Comparison of ENCODE assay signal across 15 cellular contexts in the genomic region with DNA sequence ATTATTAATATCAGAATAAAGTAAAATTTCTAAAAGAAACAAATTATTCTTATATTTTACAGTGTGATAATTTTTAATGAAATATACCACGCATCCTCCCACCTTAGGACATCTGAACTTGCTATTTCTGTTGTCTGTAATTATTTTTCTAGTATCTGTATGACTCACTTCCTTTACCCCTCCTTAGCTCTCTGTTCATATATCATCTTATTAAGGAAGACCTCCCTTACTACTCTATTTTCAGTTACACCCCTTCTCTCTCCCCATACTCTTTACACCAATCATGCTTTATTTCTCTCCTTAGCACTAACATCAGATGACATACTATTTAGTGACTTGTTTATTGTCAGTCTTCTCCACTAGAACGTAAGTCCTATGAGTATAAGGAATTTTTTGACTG. TPM values are rescaled to one million over a fixed set of nuclear protein-coding genes. Genes with fewer than 3 reads are reported as not detected.
A peak's percentile ranks its signal among the peaks of the same experiment; 100 is the strongest.
DNase-seq lines count a peak whose midpoint lies in the region; ATAC-seq and TF ChIP-seq lines count a peak whose summit lies in the region.
"Had no signal": no experiment of that assay in that cellular context is flagged by ENCODE, and none has a peak within 500 bp of the region (broad histone marks: within the 10 kb centered on the region; RNA-seq: fewer than 3 reads in every experiment).

No MANE protein-coding gene starts in this region.

- POLR2A ChIA-PET in A673 (lab: Charles Lee; ENCODE audit: low non-redundant PET): no interaction called here

- BruUV-seq in A673 (replicated peaks; lab: Mats Ljungman, UMichigan): no TSS peak

- H3K9ac ChIP-seq in Karpas-422 (ENCODE audit: low read length): no peak overlapping the region

- peaks cover 10% of the 10 kb centered on the region for H3K4me1 ChIP-seq in A673 (ENCODE audit: insufficient read depth, low read length, poor library complexity, severe bottlenecking)
- H3K4me1 ChIP-seq in Karpas-422 (ENCODE audit: low read length): no peaks in the 10 kb centered on the region
- H3K4me1 ChIP-seq in osteoblast (ENCODE audit: insufficient read depth, low read length): peaks cover 5% of the 10 kb centered on the region
- no peaks in the 10 kb centered on the region for H3K4me1 ChIP-seq in heart left ventricle

- H4K20me1 ChIP-seq in Karpas-422 (ENCODE audit: insufficient read depth, low read depth, low read length) (no peaks in the 10 kb centered on the region), osteoblast (ENCODE audit: insufficient read depth, low read length) (no peaks in the 10 kb centered on the region)

- H3K79me2 ChIP-seq in Karpas-422 (ENCODE audit: low read length): no peaks in the 10 kb centered on the region
- H3K79me2 ChIP-seq in osteoblast (ENCODE audit: insufficient read depth, low read length): no peaks in the 10 kb centered on the region

- 84 to 87% (median 86%) methylated on average over 2 of the region's 2 CpGs for WGBS in heart left ventricle, 4 donors

- H3K27me3 ChIP-seq in A673 (replicated peaks; ENCODE audit: insufficient read depth, low read depth, low read length, poor library complexity): no peaks in the 10 kb centered on the region
- no peaks in the 10 kb centered on the region for H3K27me3 ChIP-seq in Karpas-422 (ENCODE audit: low read length)
- H3K27me3 ChIP-seq in osteoblast (ENCODE audit: insufficient read depth, low read length): no peaks in the 10 kb centered on the region
- no peaks in the 10 kb centered on the region for H3K27me3 ChIP-seq in heart left ventricle

- intact Hi-C loops in A673 (cut with micrococcal nuclease; ENCODE audit: unreplicated experiment): no loop called here
- intact Hi-C loops in heart left ventricle (cut with DNase I): no loop called here

- DNase-seq in A673 (ENCODE audit: low spot score) (peak; percentile 58), NB4 (ENCODE audit: low read depth) (peak; percentile 21), Karpas-422 (no peak), activated gamma-delta T cell (lab: John Stamatoyannopoulos, UW) (no peak), osteoblast (ENCODE audit: insufficient read length, low spot score, missing footprints) (no peak), heart left ventricle (no peak)
- DNase-seq: activated CD4-positive, CD25-positive, alpha-beta regulatory T cell treated with anti-CD3 and anti-CD28 coated beads, Interleukin-2, amount 50 U/mL, for 72 hours; AML-193; H7; left cardiac atrium; NCI-H446 treated with DMSO at 0.1 percent for 48 hours had no signal

- peak; percentile 68 for ATAC-seq in GM19025 (IDR thresholded peaks at IDR 0.05; ENCODE audit: low read depth, unreplicated experiment)
- ATAC-seq in HG02840 (IDR thresholded peaks at IDR 0.05; ENCODE audit: low FRiP score, unreplicated experiment): peak; percentile 93
- ATAC-seq in heart left ventricle: no peak
- ATAC-seq: left cardiac atrium had no signal

- CTCF ChIA-PET in A673 (lab: Charles Lee): no interaction called here

- H3K9me2 ChIP-seq in Karpas-422 (replicated peaks; ENCODE audit: insufficient read depth, low read length): no peaks in the 10 kb centered on the region

- TF ChIP-seq POLR2A in NB4 (IDR thresholded peaks at IDR 0.05; ENCODE audit: extremely low read depth, insufficient read length): no peak
- no peak for TF ChIP-seq POLR2A in heart left ventricle (IDR thresholded peaks at IDR 0.05)

- H3K9me3 ChIP-seq in A673 (ENCODE audit: low read depth, low read length, poor library complexity, severe bottlenecking): no peaks in the 10 kb centered on the region
- H3K9me3 ChIP-seq in Karpas-422 (ENCODE audit: low read length): no peaks in the 10 kb centered on the region
- no peaks in the 10 kb centered on the region for H3K9me3 ChIP-seq in osteoblast (ENCODE audit: low read depth, low read length)
- H3K9me3 ChIP-seq in heart left ventricle: no peaks in the 10 kb centered on the region

- TF ChIP-seq CTCF in A673 (conservative IDR thresholded peaks at IDR 0.05; ENCODE audit: low read depth, low read length): no peak
- no peak for TF ChIP-seq CTCF in NB4 (IDR thresholded peaks at IDR 0.05; ENCODE audit: low read depth, low read length)
- TF ChIP-seq CTCF in osteoblast (IDR thresholded peaks at IDR 0.05; ENCODE audit: extremely low read depth, low read depth, low read length): no peak
- TF ChIP-seq CTCF in heart left ventricle (IDR thresholded peaks at IDR 0.05): no peak

- H2AFZ ChIP-seq in Karpas-422 (ENCODE audit: low read length) (no peak overlapping the region), osteoblast (ENCODE audit: low read length) (no peak overlapping the region)

- H3K27ac ChIP-seq in A673 (ENCODE audit: low read depth, low read length, poor library complexity, severe bottlenecking) (no peak overlapping the region), Karpas-422 (ENCODE audit: low read length) (no peak overlapping the region), osteoblast (ENCODE audit: low read depth, low read length) (no peak overlapping the region), heart left ventricle (no peak overlapping the region)

- H3K4me2 ChIP-seq in Karpas-422 (ENCODE audit: low read depth, low read length, poor library complexity, severe bottlenecking): no peak overlapping the region
- H3K4me2 ChIP-seq in osteoblast (ENCODE audit: insufficient read depth, low read length): no peak overlapping the region

- H3K36me3 ChIP-seq in A673 (ENCODE audit: insufficient read depth, low read length, poor library complexity, severe bottlenecking) (peaks cover 4% of the 10 kb centered on the region), Karpas-422 (ENCODE audit: insufficient read depth, low read length) (peaks cover 25% of the 10 kb centered on the region), osteoblast (ENCODE audit: insufficient read depth, low read length) (peaks cover 3% of the 10 kb centered on the region), heart left ventricle (peaks cover 0 to 76% (median 24%) of the 10 kb centered on the region in 9 donors)

- H3K4me3 ChIP-seq in A673 (ENCODE audit: low read depth, low read length, poor library complexity, severe bottlenecking): no peak overlapping the region
- H3K4me3 ChIP-seq in NB4 (ENCODE audit: low read depth, low read length): no peak overlapping the region
- H3K4me3 ChIP-seq in Karpas-422 (ENCODE audit: low read length): no peak overlapping the region
- no peak overlapping the region for H3K4me3 ChIP-seq in osteoblast (ENCODE audit: insufficient read depth, low read length)
- H3K4me3 ChIP-seq in heart left ventricle: no peak overlapping the region

RNA-seq across cellular contexts. Expression of a gene that starts 34.2 kb away (rescaled TPM):
- total RNA-seq in A673 (2021): 0.15 and 0.20 TPM in 2 replicates
- 0.18 TPM in 1 of 2 replicates, not detected in the other for total RNA-seq in Karpas-422 (2014; rRNA removed; shearing (Covaris generic); ENCODE audit: low replicate concordance)
- under 0.01 TPM in 1 of 2 replicates, not detected in the other for total RNA-seq in osteoblast
- total RNA-seq in heart left ventricle: under 1 TPM in 2 of 9 donors, not detected in 7; 0.06 to 0.08 TPM
- polyA plus RNA-seq in heart left ventricle: under 1 TPM in 1 of 2 donors, not detected in 1; 0.10 TPM
- total RNA-seq: H7, left cardiac atrium, skeletal muscle tissue, subcutaneous adipose tissue had no signal

Comparison
In these comparisons a context has a peak if more than half of its experiments do, and no peak if none do; other contexts are left out.
1. DNase-seq: peak in A673 (single experiment) and NB4 (single experiment); none in Karpas-422 (single experiment), activated gamma-delta T cell (single experiment), osteoblast (single experiment) and heart left ventricle (0 of 5).
2. ATAC-seq: peak in GM19025 (single experiment) and HG02840 (single experiment); none in heart left ventricle (0 of 4).